ENCODE assay signal across 1 cellular context in genomic region chr16:88442811-88443576, GRCh38.
TF ChIP-seq lines count a peak whose summit lies in the region.

No MANE protein-coding gene starts in this region.

TF ChIP-seq in K562, 482 proteins besides CTCF, POLR2A, EP300 and RAD21 (continued from another document and continues in another):
- TF ChIP-seq, protein P1, sequence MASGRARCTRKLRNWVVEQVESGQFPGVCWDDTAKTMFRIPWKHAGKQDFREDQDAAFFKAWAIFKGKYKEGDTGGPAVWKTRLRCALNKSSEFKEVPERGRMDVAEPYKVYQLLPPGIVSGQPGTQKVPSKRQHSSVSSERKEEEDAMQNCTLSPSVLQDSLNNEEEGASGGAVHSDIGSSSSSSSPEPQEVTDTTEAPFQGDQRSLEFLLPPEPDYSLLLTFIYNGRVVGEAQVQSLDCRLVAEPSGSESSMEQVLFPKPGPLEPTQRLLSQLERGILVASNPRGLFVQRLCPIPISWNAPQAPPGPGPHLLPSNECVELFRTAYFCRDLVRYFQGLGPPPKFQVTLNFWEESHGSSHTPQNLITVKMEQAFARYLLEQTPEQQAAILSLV (tag; IDR thresholded peaks at IDR 0.05): no peak
- TF ChIP-seq, protein P2, sequence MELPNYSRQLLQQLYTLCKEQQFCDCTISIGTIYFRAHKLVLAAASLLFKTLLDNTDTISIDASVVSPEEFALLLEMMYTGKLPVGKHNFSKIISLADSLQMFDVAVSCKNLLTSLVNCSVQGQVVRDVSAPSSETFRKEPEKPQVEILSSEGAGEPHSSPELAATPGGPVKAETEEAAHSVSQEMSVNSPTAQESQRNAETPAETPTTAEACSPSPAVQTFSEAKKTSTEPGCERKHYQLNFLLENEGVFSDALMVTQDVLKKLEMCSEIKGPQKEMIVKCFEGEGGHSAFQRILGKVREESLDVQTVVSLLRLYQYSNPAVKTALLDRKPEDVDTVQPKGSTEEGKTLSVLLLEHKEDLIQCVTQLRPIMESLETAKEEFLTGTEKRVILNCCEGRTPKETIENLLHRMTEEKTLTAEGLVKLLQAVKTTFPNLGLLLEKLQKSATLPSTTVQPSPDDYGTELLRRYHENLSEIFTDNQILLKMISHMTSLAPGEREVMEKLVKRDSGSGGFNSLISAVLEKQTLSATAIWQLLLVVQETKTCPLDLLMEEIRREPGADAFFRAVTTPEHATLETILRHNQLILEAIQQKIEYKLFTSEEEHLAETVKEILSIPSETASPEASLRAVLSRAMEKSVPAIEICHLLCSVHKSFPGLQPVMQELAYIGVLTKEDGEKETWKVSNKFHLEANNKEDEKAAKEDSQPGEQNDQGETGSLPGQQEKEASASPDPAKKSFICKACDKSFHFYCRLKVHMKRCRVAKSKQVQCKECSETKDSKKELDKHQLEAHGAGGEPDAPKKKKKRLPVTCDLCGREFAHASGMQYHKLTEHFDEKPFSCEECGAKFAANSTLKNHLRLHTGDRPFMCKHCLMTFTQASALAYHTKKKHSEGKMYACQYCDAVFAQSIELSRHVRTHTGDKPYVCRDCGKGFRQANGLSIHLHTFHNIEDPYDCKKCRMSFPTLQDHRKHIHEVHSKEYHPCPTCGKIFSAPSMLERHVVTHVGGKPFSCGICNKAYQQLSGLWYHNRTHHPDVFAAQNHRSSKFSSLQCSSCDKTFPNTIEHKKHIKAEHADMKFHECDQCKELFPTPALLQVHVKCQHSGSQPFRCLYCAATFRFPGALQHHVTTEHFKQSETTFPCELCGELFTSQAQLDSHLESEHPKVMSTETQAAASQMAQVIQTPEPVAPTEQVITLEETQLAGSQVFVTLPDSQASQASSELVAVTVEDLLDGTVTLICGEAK (IDR thresholded peaks at IDR 0.05): no peak
- TF ChIP-seq, protein P2 (CRISPR knock-in tag; IDR thresholded peaks at IDR 0.05): no peak
- TF ChIP-seq DDX20 (tag; IDR thresholded peaks at IDR 0.05; ENCODE audit: low read depth) (no peak), ZNF239 (CRISPR knock-in tag; IDR thresholded peaks at IDR 0.05) (no peak), PHF20 (IDR thresholded peaks at IDR 0.05; ENCODE audit: partially characterized antibody) (no peak), XRCC4 (IDR thresholded peaks at IDR 0.05; ENCODE audit: extremely low read depth, insufficient read depth, insufficient read length) (no peak), HDAC3 (IDR thresholded peaks at IDR 0.05; ENCODE audit: borderline replicate concordance, partially characterized antibody) (no peak), SP2 (IDR thresholded peaks at IDR 0.05; ENCODE audit: extremely low read depth, low read depth, low read length, poor library complexity, severe bottlenecking) (no peak), MAFK (IDR thresholded peaks at IDR 0.05; ENCODE audit: low read length) (no peak), ARNT (IDR thresholded peaks at IDR 0.05) (no peak), PHF21A (IDR thresholded peaks at IDR 0.05; ENCODE audit: borderline replicate concordance, low read depth) (no peak), TAF7 (tag; IDR thresholded peaks at IDR 0.05) (no peak), ETS1 (conservative IDR thresholded peaks at IDR 0.05; ENCODE audit: control insufficient read depth, low read depth, low read length) (0 out of 2 replicates have a peak, but pooled peaks have one; percentile 25), KLF13 (tag; IDR thresholded peaks at IDR 0.05; ENCODE audit: borderline replicate concordance, low read depth) (no peak), RNF2 (IDR thresholded peaks at IDR 0.05) (no peak), E2F3 (CRISPR knock-in tag; IDR thresholded peaks at IDR 0.05) (no peak), ZBTB1 (CRISPR knock-in tag; IDR thresholded peaks at IDR 0.05; ENCODE audit: borderline replicate concordance, low read depth) (peak; percentile 62; the same call in 1 of the 2 replicates), MEF2D (tag; conservative IDR thresholded peaks at IDR 0.05; ENCODE audit: low read depth) (no peak), CBFA2T3 (IDR thresholded peaks at IDR 0.05) (0 out of 2 replicates have a peak, but pooled peaks have one; percentile 12), CCAR2 (IDR thresholded peaks at IDR 0.05; ENCODE audit: low read depth, low read length) (no peak), HDAC6 (IDR thresholded peaks at IDR 0.05; ENCODE audit: low read depth, low read length) (no peak), MED1 (CRISPR knock-in tag; IDR thresholded peaks at IDR 0.05; ENCODE audit: borderline replicate concordance) (no peak), MITF (IDR thresholded peaks at IDR 0.05) (no peak), FOXA3 (CRISPR knock-in tag; conservative IDR thresholded peaks at IDR 0.05 in 1 of 2, IDR thresholded peaks at IDR 0.05 in 1 of 2) (no peak), RFX7 (CRISPR knock-in tag; IDR thresholded peaks at IDR 0.05) (no peak), PRPF4 (IDR thresholded peaks at IDR 0.05; ENCODE audit: insufficient read depth, low read depth, low read length, poor library complexity, severe bottlenecking) (no peak), FOXA1 (IDR thresholded peaks at IDR 0.05; ENCODE audit: borderline replicate concordance) (no peak), ZNF263 (CRISPR knock-in tag; IDR thresholded peaks at IDR 0.05; ENCODE audit: borderline replicate concordance) (peak; percentile 26; the same call in 1 of the 2 replicates), COPS2 (conservative IDR thresholded peaks at IDR 0.05) (no peak), XRCC5 (IDR thresholded peaks at IDR 0.05; ENCODE audit: low read depth, low read length) (peak; percentile 49; the same call in 1 of the 2 replicates), ZNF445 (CRISPR knock-in tag; IDR thresholded peaks at IDR 0.05; ENCODE audit: low read depth) (no peak), FIP1L1 (IDR thresholded peaks at IDR 0.05; ENCODE audit: low read depth, low read length, poor library complexity, severe bottlenecking) (peak; percentile 51)
- TF ChIP-seq, protein P3, sequence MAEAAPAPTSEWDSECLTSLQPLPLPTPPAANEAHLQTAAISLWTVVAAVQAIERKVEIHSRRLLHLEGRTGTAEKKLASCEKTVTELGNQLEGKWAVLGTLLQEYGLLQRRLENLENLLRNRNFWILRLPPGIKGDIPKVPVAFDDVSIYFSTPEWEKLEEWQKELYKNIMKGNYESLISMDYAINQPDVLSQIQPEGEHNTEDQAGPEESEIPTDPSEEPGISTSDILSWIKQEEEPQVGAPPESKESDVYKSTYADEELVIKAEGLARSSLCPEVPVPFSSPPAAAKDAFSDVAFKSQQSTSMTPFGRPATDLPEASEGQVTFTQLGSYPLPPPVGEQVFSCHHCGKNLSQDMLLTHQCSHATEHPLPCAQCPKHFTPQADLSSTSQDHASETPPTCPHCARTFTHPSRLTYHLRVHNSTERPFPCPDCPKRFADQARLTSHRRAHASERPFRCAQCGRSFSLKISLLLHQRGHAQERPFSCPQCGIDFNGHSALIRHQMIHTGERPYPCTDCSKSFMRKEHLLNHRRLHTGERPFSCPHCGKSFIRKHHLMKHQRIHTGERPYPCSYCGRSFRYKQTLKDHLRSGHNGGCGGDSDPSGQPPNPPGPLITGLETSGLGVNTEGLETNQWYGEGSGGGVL (CRISPR knock-in tag; IDR thresholded peaks at IDR 0.05): no peak
- TF ChIP-seq, protein P4, sequence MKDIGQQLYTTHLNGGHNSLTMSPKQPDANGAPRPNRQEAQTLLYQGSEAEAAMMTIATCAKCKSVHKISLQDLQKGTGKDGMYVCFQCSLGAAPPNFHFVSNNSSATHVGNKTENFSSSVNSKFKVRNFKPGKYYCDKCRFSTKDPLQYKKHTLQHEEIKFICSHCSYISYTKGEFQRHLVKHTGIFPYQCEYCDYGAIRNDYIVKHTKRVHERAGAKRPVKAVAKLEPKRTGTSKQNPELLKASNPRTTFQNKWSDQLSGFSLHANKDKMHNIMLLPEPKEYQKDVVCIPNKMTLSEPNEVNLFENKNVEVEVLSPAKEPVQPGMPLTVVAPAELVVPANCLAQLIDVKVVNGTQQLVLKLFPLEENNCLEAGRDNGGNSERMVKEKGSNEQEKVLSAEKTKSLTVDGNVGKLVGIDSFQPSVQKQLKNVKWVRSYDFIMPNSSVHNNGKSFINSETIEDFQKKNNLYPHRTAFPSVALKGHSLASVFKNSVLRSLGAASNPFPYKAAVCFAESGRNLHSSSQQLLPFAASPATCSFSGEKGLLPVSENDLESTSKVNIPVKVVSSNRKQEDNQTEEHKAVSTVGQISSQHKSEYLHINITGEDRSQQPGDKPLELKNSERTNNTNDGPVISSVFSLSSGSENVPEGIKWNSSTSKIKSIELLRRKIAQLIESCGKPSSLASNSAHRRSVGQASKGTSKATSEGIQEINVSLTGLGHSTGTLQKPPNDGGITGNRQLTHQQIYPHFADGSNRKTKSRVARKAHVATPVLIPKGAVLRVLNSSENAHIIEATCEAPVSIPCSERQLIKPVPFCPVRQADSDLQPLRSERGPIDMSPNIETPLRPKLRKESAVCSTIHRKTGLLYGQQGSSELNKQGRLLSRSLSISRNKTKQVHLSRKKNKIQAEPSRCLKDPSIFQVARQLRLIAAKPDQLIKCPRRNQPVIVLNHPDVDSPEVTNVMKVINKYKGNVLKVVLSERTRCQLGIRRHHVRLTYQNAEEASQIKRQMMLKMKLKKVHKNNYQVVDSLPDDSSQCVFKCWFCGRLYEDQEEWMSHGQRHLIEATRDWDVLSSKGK (CRISPR knock-in tag; IDR thresholded peaks at IDR 0.05): no peak
- TF ChIP-seq, protein P5, sequence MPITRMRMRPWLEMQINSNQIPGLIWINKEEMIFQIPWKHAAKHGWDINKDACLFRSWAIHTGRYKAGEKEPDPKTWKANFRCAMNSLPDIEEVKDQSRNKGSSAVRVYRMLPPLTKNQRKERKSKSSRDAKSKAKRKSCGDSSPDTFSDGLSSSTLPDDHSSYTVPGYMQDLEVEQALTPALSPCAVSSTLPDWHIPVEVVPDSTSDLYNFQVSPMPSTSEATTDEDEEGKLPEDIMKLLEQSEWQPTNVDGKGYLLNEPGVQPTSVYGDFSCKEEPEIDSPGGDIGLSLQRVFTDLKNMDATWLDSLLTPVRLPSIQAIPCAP (CRISPR knock-in tag; IDR thresholded peaks at IDR 0.05; ENCODE audit: borderline replicate concordance): no peak
- TF ChIP-seq, protein P6, sequence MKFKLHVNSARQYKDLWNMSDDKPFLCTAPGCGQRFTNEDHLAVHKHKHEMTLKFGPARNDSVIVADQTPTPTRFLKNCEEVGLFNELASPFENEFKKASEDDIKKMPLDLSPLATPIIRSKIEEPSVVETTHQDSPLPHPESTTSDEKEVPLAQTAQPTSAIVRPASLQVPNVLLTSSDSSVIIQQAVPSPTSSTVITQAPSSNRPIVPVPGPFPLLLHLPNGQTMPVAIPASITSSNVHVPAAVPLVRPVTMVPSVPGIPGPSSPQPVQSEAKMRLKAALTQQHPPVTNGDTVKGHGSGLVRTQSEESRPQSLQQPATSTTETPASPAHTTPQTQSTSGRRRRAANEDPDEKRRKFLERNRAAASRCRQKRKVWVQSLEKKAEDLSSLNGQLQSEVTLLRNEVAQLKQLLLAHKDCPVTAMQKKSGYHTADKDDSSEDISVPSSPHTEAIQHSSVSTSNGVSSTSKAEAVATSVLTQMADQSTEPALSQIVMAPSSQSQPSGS (CRISPR knock-in tag; IDR thresholded peaks at IDR 0.05): no peak
- TF ChIP-seq, protein P7, sequence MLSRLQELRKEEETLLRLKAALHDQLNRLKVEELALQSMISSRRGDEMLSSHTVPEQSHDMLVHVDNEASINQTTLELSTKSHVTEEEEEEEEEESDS (CRISPR knock-in tag; IDR thresholded peaks at IDR 0.05): no peak
- TF ChIP-seq, protein P8, sequence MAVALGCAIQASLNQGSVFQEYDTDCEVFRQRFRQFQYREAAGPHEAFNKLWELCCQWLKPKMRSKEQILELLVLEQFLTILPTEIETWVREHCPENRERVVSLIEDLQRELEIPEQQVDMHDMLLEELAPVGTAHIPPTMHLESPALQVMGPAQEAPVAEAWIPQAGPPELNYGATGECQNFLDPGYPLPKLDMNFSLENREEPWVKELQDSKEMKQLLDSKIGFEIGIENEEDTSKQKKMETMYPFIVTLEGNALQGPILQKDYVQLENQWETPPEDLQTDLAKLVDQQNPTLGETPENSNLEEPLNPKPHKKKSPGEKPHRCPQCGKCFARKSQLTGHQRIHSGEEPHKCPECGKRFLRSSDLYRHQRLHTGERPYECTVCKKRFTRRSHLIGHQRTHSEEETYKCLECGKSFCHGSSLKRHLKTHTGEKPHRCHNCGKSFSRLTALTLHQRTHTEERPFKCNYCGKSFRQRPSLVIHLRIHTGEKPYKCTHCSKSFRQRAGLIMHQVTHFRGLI (CRISPR knock-in tag; IDR thresholded peaks at IDR 0.05): no peak
